11 cellular contexts compared by ENCODE assay signal in the genomic region with DNA sequence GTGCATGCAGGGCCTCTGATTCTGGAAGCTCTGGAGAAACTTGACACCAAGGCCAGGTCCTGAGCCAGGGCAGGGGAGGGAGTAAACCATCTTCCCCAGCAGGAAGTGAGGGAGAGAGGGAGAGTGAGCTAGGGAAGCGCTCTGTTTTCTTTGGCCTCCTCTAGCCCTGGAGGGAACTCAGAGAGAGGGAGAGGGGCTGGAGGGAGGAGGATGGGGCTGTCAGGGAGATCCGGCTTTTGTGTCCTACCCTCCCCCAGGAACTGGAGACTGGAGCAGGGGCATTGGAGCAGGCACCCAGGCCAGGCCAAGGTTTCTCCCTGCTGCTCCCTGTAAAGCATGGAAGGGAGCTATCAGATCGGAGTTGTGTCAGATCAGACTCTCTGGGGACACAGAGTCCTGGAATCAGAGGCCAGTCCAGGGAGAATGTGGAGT. TPM values are rescaled to one million over a fixed set of nuclear protein-coding genes. Genes with fewer than 3 reads are reported as not detected.
DNase-seq lines count a peak whose midpoint lies in the region; ATAC-seq and TF ChIP-seq lines count a peak whose summit lies in the region.
"Had no signal": no experiment of that assay in that cellular context is flagged by ENCODE, and none has a peak within 500 bp of the region (broad histone marks: within the 10 kb centered on the region; RNA-seq: fewer than 3 reads in every experiment).

No MANE protein-coding gene starts in this region.

- POLR2A ChIA-PET in PC-3 (lab: Charles Lee; ENCODE audit: unreplicated experiment), result no interaction called here

- BruUV-seq in PC-3 (replicated peaks; lab: Mats Ljungman, UMichigan), result no TSS peak

- no peaks in the 10 kb centered on the region for H3F3A ChIP-seq in PC-3 (ENCODE audit: low read length, unreplicated experiment)

- H3K9me3 Mint-ChIP-seq in nephron progenitor cell, result peaks cover 20% of the 10 kb centered on the region
- no peaks in the 10 kb centered on the region for H3K9me3 Mint-ChIP-seq in activated T-cell treated with anti-CD3 and anti-CD28 coated beads, Interleukin-2, amount 50 U/mL, for 72 hours

- peaks cover 16% of the 10 kb centered on the region; the same call in 1 of the 2 replicates for H3K27me3 ChIP-seq in PC-3 (ENCODE audit: low read length)
- H3K27me3 ChIP-seq: SJSA1 had no signal

- H3K4me2 ChIP-seq in PC-3 (ENCODE audit: low read length), result no peak overlapping the region

- no peaks in the 10 kb centered on the region for H3K9me3 ChIP-seq in PC-3 (ENCODE audit: low read length)
- H3K9me3 ChIP-seq: SJSA1 had no signal

- peak overlapping the region; percentile 69 for H3K4me3 Mint-ChIP-seq in nephron progenitor cell
- H3K4me3 Mint-ChIP-seq in activated T-cell treated with anti-CD3 and anti-CD28 coated beads, Interleukin-2, amount 50 U/mL, for 72 hours, result no peak overlapping the region
- H3K4me3 Mint-ChIP-seq: activated T-cell treated with anti-CD3 and anti-CD28 coated beads, Interleukin-2, amount 50 U/mL, for 24 hours; B cell had no signal

- no peaks in the 10 kb centered on the region for H4K20me1 ChIP-seq in PC-3 (ENCODE audit: low read length)

- intact Hi-C loops in PC-3 (cut with micrococcal nuclease), result no loop called here
- intact Hi-C loops in posterior cingulate gyrus (cut with DNase I), result no loop called here

- H3K27me3 Mint-ChIP-seq in nephron progenitor cell (ENCODE audit: low read depth, poor library complexity), result peaks cover 5% of the 10 kb centered on the region
- peaks cover 51% of the 10 kb centered on the region for H3K27me3 Mint-ChIP-seq in activated T-cell treated with anti-CD3 and anti-CD28 coated beads, Interleukin-2, amount 50 U/mL, for 72 hours (ENCODE audit: low read depth)

- H3K79me2 ChIP-seq in PC-3 (ENCODE audit: low read length), result no peaks in the 10 kb centered on the region

- H3K4me3 ChIP-seq in PC-3 (ENCODE audit: low read length), result no peak overlapping the region
- H3K4me3 ChIP-seq: SJSA1 had no signal

- no peak overlapping the region for H3K9ac ChIP-seq in PC-3 (ENCODE audit: low read length)

- H3K27ac Mint-ChIP-seq in nephron progenitor cell, result peak overlapping the region; percentile 97
- no peak overlapping the region for H3K27ac Mint-ChIP-seq in activated T-cell treated with anti-CD3 and anti-CD28 coated beads, Interleukin-2, amount 50 U/mL, for 72 hours
- H3K27ac Mint-ChIP-seq: activated T-cell treated with anti-CD3 and anti-CD28 coated beads, Interleukin-2, amount 50 U/mL, for 24 hours; B cell had no signal

- DNase-seq in AG20443 (ENCODE audit: low spot score) (peak; percentile 69), PC-3 (no peak), fibroblast of peridontal ligament (ENCODE audit: extremely low read depth) (peak; percentile 42), nephron progenitor cell (peak; percentile 58), posterior cingulate gyrus (no peak), COLO829 (ENCODE audit: low spot score) (no peak)
- DNase-seq in activated CD4-positive, alpha-beta T cell treated with anti-CD3 and anti-CD28 coated beads, Interleukin-2, amount 50 U/mL, for 1 hour, result no peak
- DNase-seq in activated T-cell treated with anti-CD3 and anti-CD28 coated beads, Interleukin-2, amount 50 U/mL, for 72 hours, result no peak
- DNase-seq: activated T-cell treated with anti-CD3 and anti-CD28 coated beads, Interleukin-2, amount 50 U/mL, for 24 hours had no signal

- H3K4me1 Mint-ChIP-seq in nephron progenitor cell, result peaks cover 97% of the 10 kb centered on the region
- H3K4me1 Mint-ChIP-seq in activated T-cell treated with anti-CD3 and anti-CD28 coated beads, Interleukin-2, amount 50 U/mL, for 72 hours (ENCODE audit: low read depth), result no peaks in the 10 kb centered on the region

- TF ChIP-seq CTCF in PC-3 (conservative IDR thresholded peaks at IDR 0.05; ENCODE audit: low read depth, low read length), result no peak
- no peak for TF ChIP-seq CTCF in nephron progenitor cell (IDR thresholded peaks at IDR 0.05)

- no peak overlapping the region for H3K27ac ChIP-seq in PC-3 (ENCODE audit: low read length)
- H3K27ac ChIP-seq: SJSA1 had no signal

- ATAC-seq in PC-3, result peak; percentile 68
- no peak for ATAC-seq in activated T-cell treated with anti-CD3 and anti-CD28 coated beads, Interleukin-2, amount 50 U/mL, for 72 hours (replicated peaks in 1 of 2)

- H3K4me1 ChIP-seq in PC-3 (ENCODE audit: insufficient read depth, low read length), result no peaks in the 10 kb centered on the region; the same call in 1 of the 2 replicates

- CTCF ChIA-PET in PC-3 (lab: Charles Lee), result no interaction called here

- peaks cover 13% of the 10 kb centered on the region for H3K36me3 Mint-ChIP-seq in nephron progenitor cell (ENCODE audit: low read depth)
- H3K36me3 Mint-ChIP-seq in activated T-cell treated with anti-CD3 and anti-CD28 coated beads, Interleukin-2, amount 50 U/mL, for 72 hours (ENCODE audit: insufficient read depth in 2 of 2), result no peaks in the 10 kb centered on the region

- no peaks in the 10 kb centered on the region for H3K9me2 ChIP-seq in PC-3 (replicated peaks; ENCODE audit: low read length)

- peak overlapping the region; percentile 63 for H2AFZ ChIP-seq in PC-3 (ENCODE audit: low read length)

- no peaks in the 10 kb centered on the region for H3K36me3 ChIP-seq in PC-3 (ENCODE audit: low read depth, low read length)
- H3K36me3 ChIP-seq: SJSA1 had no signal

RNA-seq across cellular contexts. Expression of a gene that starts 22.7 kb away (rescaled TPM):
- total RNA-seq in PC-3 (2014; rRNA removed), result 1.9 and 2.1 TPM in 2 replicates
- total RNA-seq in activated T-cell treated with anti-CD3 and anti-CD28 coated beads, Interleukin-2, amount 50 U/mL, for 72 hours, result not detected

Comparison
In these comparisons a context has a peak if more than half of its experiments do, and no peak if none do; other contexts are left out.
1. DNase-seq: peak in AG20443 (single experiment), fibroblast of peridontal ligament (single experiment) and nephron progenitor cell (single experiment); none in PC-3 (single experiment), posterior cingulate gyrus (0 of 10), activated CD4-positive, alpha-beta T cell treated with anti-CD3 and anti-CD28 coated beads, Interleukin-2, amount 50 U/mL, for 1 hour (single experiment), COLO829 (single experiment) and activated T-cell treated with anti-CD3 and anti-CD28 coated beads, Interleukin-2, amount 50 U/mL, for 72 hours (0 of 2).